8 cellular contexts compared by ENCODE assay signal in the genomic region with DNA sequence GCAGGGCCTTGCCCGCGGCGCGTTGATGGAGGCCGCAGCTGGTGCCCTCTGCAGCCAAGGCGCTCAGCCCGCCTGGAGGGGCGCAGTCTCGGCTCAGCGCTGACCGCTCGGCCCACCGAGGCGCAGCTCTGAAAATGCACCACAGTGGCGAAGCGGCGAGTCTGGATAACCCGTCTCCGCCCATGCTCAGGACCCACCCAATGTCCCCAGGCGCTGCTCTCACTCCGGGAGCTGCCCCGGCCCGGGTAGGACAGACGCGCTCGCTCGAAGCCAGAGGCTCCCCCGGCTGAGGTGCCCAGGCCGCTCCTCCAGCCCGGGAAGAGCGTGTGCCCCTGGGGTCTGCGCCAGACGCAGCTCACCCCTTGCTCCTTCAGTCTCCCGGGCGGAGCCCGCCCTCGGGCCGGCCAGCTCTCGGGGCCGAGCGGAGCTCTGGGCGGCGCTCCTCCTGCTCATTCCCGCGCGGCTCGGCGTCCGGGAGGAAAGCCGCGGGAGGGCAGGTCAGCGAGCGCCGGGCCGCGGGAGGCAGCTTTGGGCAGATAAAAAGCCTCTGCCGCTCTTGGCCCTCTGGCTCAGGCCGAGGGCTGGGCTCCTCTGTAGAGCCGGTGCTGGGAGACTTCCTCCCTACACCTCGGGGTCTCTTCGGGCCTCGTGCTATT. TPM values are rescaled to one million over a fixed set of nuclear protein-coding genes. Genes with fewer than 3 reads are reported as not detected.
DNase-seq lines count a peak whose midpoint lies in the region; ATAC-seq and TF ChIP-seq lines count a peak whose summit lies in the region.

No MANE protein-coding gene starts in this region.

- no peak for TF ChIP-seq POLR2A in suprapubic skin (IDR thresholded peaks at IDR 0.05)

- no peak overlapping the region for H2AFZ ChIP-seq in OCI-LY1 (ENCODE audit: low read length)

- no peaks in the 10 kb centered on the region for H4K20me1 ChIP-seq in OCI-LY1 (ENCODE audit: insufficient read depth, low read length)

- H3K27ac ChIP-seq in OCI-LY1 (ENCODE audit: low read depth, low read length, poor library complexity, severe bottlenecking) (no peak overlapping the region), suprapubic skin (no peak overlapping the region)

- peak; percentile 32 for ATAC-seq in HG02610 (IDR thresholded peaks at IDR 0.05; ENCODE audit: unreplicated experiment)
- ATAC-seq in left lobe of liver: peak; percentile 86

- H3K4me3 Mint-ChIP-seq in activated naive CD4-positive, alpha-beta T cell treated with anti-CD3 and anti-CD28 coated beads, Interleukin-2, amount 50 U/mL, for 24 hours: peak overlapping the region; percentile 87

- H3K27me3 ChIP-seq in OCI-LY1 (ENCODE audit: insufficient read depth, low read length): no peaks in the 10 kb centered on the region
- H3K27me3 ChIP-seq in suprapubic skin: peaks cover 60% of the 10 kb centered on the region

- peak overlapping the region; percentile 52 for H3K4me3 ChIP-seq in OCI-LY1 (ENCODE audit: low read depth, low read length, poor library complexity, severe bottlenecking)
- peak overlapping the region; percentile 49 to 54 for H3K4me3 ChIP-seq in cardiac fibroblast (replicated peaks in 1 of 2; ENCODE audit: low read depth in 2 of 2, low read length in 2 of 2)
- H3K4me3 ChIP-seq in suprapubic skin: peak overlapping the region; percentile 54

- H3K9ac ChIP-seq in OCI-LY1 (ENCODE audit: low read length): peak overlapping the region; percentile 36; the same call in 1 of the 2 replicates

- 4% methylated on average over 32 of the region's 62 CpGs for WGBS in suprapubic skin

- no peaks in the 10 kb centered on the region for H3F3A ChIP-seq in OCI-LY1 (ENCODE audit: insufficient read depth, low read length)

- peak overlapping the region; percentile 58 for H3K4me2 ChIP-seq in OCI-LY1 (ENCODE audit: low read length)

- peaks cover 46% of the 10 kb centered on the region for H3K4me1 Mint-ChIP-seq in activated naive CD4-positive, alpha-beta T cell treated with anti-CD3 and anti-CD28 coated beads, Interleukin-2, amount 50 U/mL, for 24 hours

- no peak overlapping the region for H3K27ac Mint-ChIP-seq in activated naive CD4-positive, alpha-beta T cell treated with anti-CD3 and anti-CD28 coated beads, Interleukin-2, amount 50 U/mL, for 24 hours

- TF ChIP-seq CTCF in OCI-LY1 (IDR thresholded peaks at IDR 0.05; ENCODE audit: low read length) (0 out of 2 replicates have a peak, but pooled peaks have one; percentile 4), cardiac fibroblast (IDR thresholded peaks at IDR 0.05; ENCODE audit: low read depth, low read length) (no peak), suprapubic skin (IDR thresholded peaks at IDR 0.05) (no peak)

- no peaks in the 10 kb centered on the region for H3K79me2 ChIP-seq in OCI-LY1 (ENCODE audit: insufficient read depth, low read length)

- H3K9me3 Mint-ChIP-seq in activated naive CD4-positive, alpha-beta T cell treated with anti-CD3 and anti-CD28 coated beads, Interleukin-2, amount 50 U/mL, for 24 hours: no peaks in the 10 kb centered on the region

- H3K36me3 Mint-ChIP-seq in activated naive CD4-positive, alpha-beta T cell treated with anti-CD3 and anti-CD28 coated beads, Interleukin-2, amount 50 U/mL, for 24 hours: peaks cover 8% of the 10 kb centered on the region

- no peak for DNase-seq in activated naive CD4-positive, alpha-beta T cell treated with Interleukin-2 at 50 U/mL for 16 hours
- DNase-seq in cardiac fibroblast (ENCODE audit: low read depth in 2 of 2): peak; percentile 29 to 37
- no peak for DNase-seq in left lobe of liver (ENCODE audit: low spot score)
- no peak for DNase-seq in suprapubic skin (ENCODE audit: low spot score in 2 of 2)
- no peak for DNase-seq in NCI-H128 (lab: John Stamatoyannopoulos, UW; ENCODE audit: unreplicated experiment)

- H3K4me1 ChIP-seq in OCI-LY1 (ENCODE audit: insufficient read depth, low read length, severe bottlenecking) (peaks cover 21% of the 10 kb centered on the region), suprapubic skin (peaks cover 52% of the 10 kb centered on the region)

- H3K9me2 ChIP-seq in OCI-LY1 (ENCODE audit: low read depth, low read length): no peaks in the 10 kb centered on the region

- no peak for TF ChIP-seq EP300 in suprapubic skin (IDR thresholded peaks at IDR 0.05)

- H3K9me3 ChIP-seq in OCI-LY1 (ENCODE audit: low read length) (no peaks in the 10 kb centered on the region), suprapubic skin (no peaks in the 10 kb centered on the region)

- peaks cover 46% of the 10 kb centered on the region for H3K27me3 Mint-ChIP-seq in activated naive CD4-positive, alpha-beta T cell treated with anti-CD3 and anti-CD28 coated beads, Interleukin-2, amount 50 U/mL, for 24 hours

- peaks cover 12% of the 10 kb centered on the region for H3K36me3 ChIP-seq in OCI-LY1 (ENCODE audit: insufficient read depth, low read length)
- no peaks in the 10 kb centered on the region for H3K36me3 ChIP-seq in suprapubic skin

RNA-seq across cellular contexts. Expression of a gene that starts 1.6 kb away (rescaled TPM):
- total RNA-seq in left lobe of liver: not detected
- total RNA-seq in suprapubic skin: not detected

Comparison
In these comparisons a context has a peak if more than half of its experiments do, and no peak if none do; other contexts are left out.
1. DNase-seq: peak in cardiac fibroblast (2 of 2); none in activated naive CD4-positive, alpha-beta T cell treated with Interleukin-2 at 50 U/mL for 16 hours (single experiment), left lobe of liver (single experiment), suprapubic skin (0 of 2) and NCI-H128 (single experiment).
2. Peak in every context shown above with its lines, with median percentiles within 50 percentile points of each other: H3K4me3 ChIP-seq.